1 cellular context compared by ENCODE assay signal in genomic region chr14:52220924-52221802, GRCh38.
TF ChIP-seq lines count a peak whose summit lies in the region.

No MANE protein-coding gene starts in this region.

TF ChIP-seq in HepG2, 621 proteins besides CTCF, POLR2A, EP300 and RAD21:
- no peak for TF ChIP-seq HNF1B (CRISPR knock-in tag; IDR thresholded peaks at IDR 0.05)
- no peak for TF ChIP-seq ZNF10 (CRISPR knock-in tag; IDR thresholded peaks at IDR 0.05; ENCODE audit: borderline replicate concordance, low read depth)
- TF ChIP-seq ZNF335 (CRISPR knock-in tag; IDR thresholded peaks at IDR 0.05) = no peak
- no peak for TF ChIP-seq ZNF224 (CRISPR knock-in tag; IDR thresholded peaks at IDR 0.05)
- no peak for TF ChIP-seq ZC3H13 (CRISPR knock-in tag; IDR thresholded peaks at IDR 0.05)
TF ChIP-seq in HepG2: peak in this region for 0.
